In the genomic region with DNA sequence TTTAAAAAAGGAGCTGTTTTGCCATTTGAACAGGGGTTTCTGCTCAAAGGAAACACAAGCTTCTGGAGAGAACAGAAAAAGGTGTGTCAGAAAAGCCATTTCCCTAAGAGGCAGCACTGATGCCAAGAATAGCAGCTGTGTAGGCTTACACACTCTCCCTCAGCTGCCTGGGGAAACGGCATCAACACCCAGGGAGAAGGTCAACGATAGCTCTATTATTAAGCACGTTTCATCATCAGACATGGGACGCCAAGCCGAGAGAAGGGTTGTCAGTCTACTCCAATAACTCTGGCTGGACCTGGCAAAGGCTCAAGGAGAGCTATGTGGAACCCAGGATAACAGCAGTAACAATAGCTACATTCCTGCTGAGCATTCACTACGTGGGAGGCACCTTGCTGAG, we compare ENCODE assay signal across 15 cellular contexts.
DNase-seq lines count a peak whose midpoint lies in the region; ATAC-seq and TF ChIP-seq lines count a peak whose summit lies in the region.
"Had no signal": no experiment of that assay in that cellular context is flagged by ENCODE, and none has a peak within 500 bp of the region (broad histone marks: within the 10 kb centered on the region; RNA-seq: fewer than 3 reads in every experiment).

No MANE protein-coding gene starts in this region.

- WGBS in lower leg skin, 2 donors, result 54 to 55% methylated on average over 6 of the region's 6 CpGs

- no peak overlapping the region for H3K27ac Mint-ChIP-seq in activated T-cell treated with anti-CD3 and anti-CD28 coated beads, Interleukin-2, amount 50 U/mL, for 24 hours
- H3K27ac Mint-ChIP-seq: activated naive CD8-positive, alpha-beta T cell treated with anti-CD3 and anti-CD28 coated beads, Interleukin-2, amount 50 U/mL, for 24 hours; activated T-cell treated with anti-CD3 and anti-CD28 coated beads, Interleukin-2, amount 50 U/mL, for 72 hours; mesothelial cell of epicardium; stimulated activated memory B cell treated with anti-CD40 and anti-IgM and Interleukin-4, amounts not matched to agents 10 μg/mL and 1 μg/mL and 100 μg/mL, for 72 hours had no signal

- DNase-seq in DMS153 (lab: John Stamatoyannopoulos, UW) (peak; percentile 92), NCI-H1694 (lab: John Stamatoyannopoulos, UW) (peak; percentile 9), NCI-H748 treated with DMSO at 0.1 percent for 48 hours (lab: John Stamatoyannopoulos, UW) (peak; percentile 79), left ventricle myocardium inferior (peak; percentile 57), EL (no peak), lower leg skin (ENCODE audit: low spot score in 2 of 2) (no peak)
- no peak for DNase-seq in activated T-cell treated with anti-CD3 and anti-CD28 coated beads, Interleukin-2, amount 50 U/mL, for 24 hours
- DNase-seq: activated naive CD8-positive, alpha-beta T cell treated with anti-CD3 and anti-CD28 coated beads, Interleukin-2, amount 50 U/mL, for 24 hours; activated T-cell treated with anti-CD3 and anti-CD28 coated beads, Interleukin-2, amount 50 U/mL, for 72 hours; foreskin melanocyte; transverse colon had no signal

- no peaks in the 10 kb centered on the region for H3K36me3 ChIP-seq in left ventricle myocardium inferior
- H3K36me3 ChIP-seq: neutrophil, transverse colon had no signal

- no peak for ATAC-seq in HG03097 (IDR thresholded peaks at IDR 0.05; ENCODE audit: low FRiP score, unreplicated experiment)
- ATAC-seq: activated naive CD8-positive, alpha-beta T cell treated with anti-CD3 and anti-CD28 coated beads, Interleukin-2, amount 50 U/mL, for 24 hours; activated T-cell treated with anti-CD3 and anti-CD28 coated beads, Interleukin-2, amount 50 U/mL, for 72 hours; stimulated activated memory B cell treated with anti-CD40 and anti-IgM and Interleukin-4, amounts not matched to agents 10 μg/mL and 1 μg/mL and 100 μg/mL, for 72 hours had no signal

- peaks cover 9% of the 10 kb centered on the region for H3K4me1 ChIP-seq in left ventricle myocardium inferior
- H3K4me1 ChIP-seq: transverse colon had no signal

- peak overlapping the region; percentile 63 for H3K27ac ChIP-seq in left ventricle myocardium inferior (replicated peaks)
- H3K27ac ChIP-seq: neutrophil, transverse colon had no signal

- H3K4me3 ChIP-seq in left ventricle myocardium inferior, result no peak overlapping the region
- no peak overlapping the region for H3K4me3 ChIP-seq in lower leg skin (ENCODE audit: low read depth, poor library complexity, severe bottlenecking)
- H3K4me3 ChIP-seq: transverse colon had no signal

- peaks cover 4% of the 10 kb centered on the region for H3K27me3 Mint-ChIP-seq in activated T-cell treated with anti-CD3 and anti-CD28 coated beads, Interleukin-2, amount 50 U/mL, for 24 hours
- H3K27me3 Mint-ChIP-seq: activated naive CD8-positive, alpha-beta T cell treated with anti-CD3 and anti-CD28 coated beads, Interleukin-2, amount 50 U/mL, for 24 hours had no signal

- TF ChIP-seq CTCF in left ventricle myocardium inferior (IDR thresholded peaks at IDR 0.05; ENCODE audit: borderline replicate concordance) (no peak), lower leg skin (IDR thresholded peaks at IDR 0.05) (no peak)

- no peaks in the 10 kb centered on the region for H3K36me3 Mint-ChIP-seq in activated T-cell treated with anti-CD3 and anti-CD28 coated beads, Interleukin-2, amount 50 U/mL, for 24 hours (ENCODE audit: low read depth)
- H3K36me3 Mint-ChIP-seq: mesothelial cell of epicardium; stimulated activated memory B cell treated with anti-CD40 and anti-IgM and Interleukin-4, amounts not matched to agents 10 μg/mL and 1 μg/mL and 100 μg/mL, for 72 hours had no signal

- TF ChIP-seq POLR2A in lower leg skin (IDR thresholded peaks at IDR 0.05), result no peak

- H3K4me1 Mint-ChIP-seq in activated T-cell treated with anti-CD3 and anti-CD28 coated beads, Interleukin-2, amount 50 U/mL, for 24 hours (ENCODE audit: low read depth), result no peaks in the 10 kb centered on the region
- H3K4me1 Mint-ChIP-seq: activated naive CD8-positive, alpha-beta T cell treated with anti-CD3 and anti-CD28 coated beads, Interleukin-2, amount 50 U/mL, for 24 hours; mesothelial cell of epicardium; stimulated activated memory B cell treated with anti-CD40 and anti-IgM and Interleukin-4, amounts not matched to agents 10 μg/mL and 1 μg/mL and 100 μg/mL, for 72 hours had no signal

- H3K9me3 ChIP-seq in left ventricle myocardium inferior (replicated peaks), result peaks cover 6% of the 10 kb centered on the region
- H3K9me3 ChIP-seq: neutrophil, transverse colon had no signal

- H3K27me3 ChIP-seq in left ventricle myocardium inferior (ENCODE audit: low read depth), result no peaks in the 10 kb centered on the region
- H3K27me3 ChIP-seq: neutrophil, transverse colon had no signal

- H3K9me3 Mint-ChIP-seq in activated T-cell treated with anti-CD3 and anti-CD28 coated beads, Interleukin-2, amount 50 U/mL, for 24 hours, result no peaks in the 10 kb centered on the region

- intact Hi-C loops in left ventricle myocardium inferior (cut with micrococcal nuclease) (no loop called here), lower leg skin (cut with DNase I; ENCODE audit: low total_unique reads) (no loop called here)

- H3K4me3 Mint-ChIP-seq in activated T-cell treated with anti-CD3 and anti-CD28 coated beads, Interleukin-2, amount 50 U/mL, for 24 hours, result no peak overlapping the region
- H3K4me3 Mint-ChIP-seq: activated naive CD8-positive, alpha-beta T cell treated with anti-CD3 and anti-CD28 coated beads, Interleukin-2, amount 50 U/mL, for 24 hours; activated T-cell treated with anti-CD3 and anti-CD28 coated beads, Interleukin-2, amount 50 U/mL, for 72 hours; mesothelial cell of epicardium; stimulated activated memory B cell treated with anti-CD40 and anti-IgM and Interleukin-4, amounts not matched to agents 10 μg/mL and 1 μg/mL and 100 μg/mL, for 72 hours had no signal

Comparison
In these comparisons a context has a peak if more than half of its experiments do, and no peak if none do; other contexts are left out.
1. DNase-seq: peak in DMS153 (single experiment), NCI-H1694 (single experiment), NCI-H748 treated with DMSO at 0.1 percent for 48 hours (single experiment) and left ventricle myocardium inferior (single experiment); none in activated T-cell treated with anti-CD3 and anti-CD28 coated beads, Interleukin-2, amount 50 U/mL, for 24 hours (single experiment), EL (single experiment) and lower leg skin (0 of 2).